Comparison of ENCODE assay signal across 9 cellular contexts in genomic region chr6:37696220-37696840, GRCh38. TPM values are rescaled to one million over a fixed set of nuclear protein-coding genes. Genes with fewer than 3 reads are reported as not detected.
A peak's percentile ranks its signal among the peaks of the same experiment; 100 is the strongest.
DNase-seq lines count a peak whose midpoint lies in the region; ATAC-seq, FAIRE-seq and TF ChIP-seq lines count a peak whose summit lies in the region.
"Had no signal": no experiment of that assay in that cellular context is flagged by ENCODE, and none has a peak within 500 bp of the region (broad histone marks: within the 10 kb centered on the region; RNA-seq: fewer than 3 reads in every experiment).

No MANE protein-coding gene starts in this region.

- peak in 4 of 5 donors; percentile 24 to 51 (median 34) for DNase-seq in CD4-positive, alpha-beta memory T cell
- DNase-seq in LNCaP clone FGC (ENCODE audit: low read depth), result no peak
- DNase-seq in activated T-helper 1 cell treated with Interleukin-2 at 50 U/mL for 16 hours (ENCODE audit: low read depth), result peak; percentile 15
- DNase-seq in germinal center (ENCODE audit: low spot score), result peak; percentile 47
- no peak for DNase-seq in prostate gland (ENCODE audit: low spot score)
- no peak for DNase-seq in COR-L47 (lab: John Stamatoyannopoulos, UW)
- no peak for DNase-seq in urothelium cell line (ENCODE audit: low spot score)

- H3K4me1 ChIP-seq in CD4-positive, alpha-beta memory T cell (ENCODE audit: insufficient read depth, low read length), result peaks cover 17% of the 10 kb centered on the region
- H3K4me1 ChIP-seq in prostate gland (replicated peaks), result peaks cover 4% of the 10 kb centered on the region

- peak overlapping the region; percentile 83 to 96 (median 86) for H3K4me3 Mint-ChIP-seq in CD4-positive, alpha-beta memory T cell

- intact Hi-C loops in CD4-positive, alpha-beta memory T cell (cut with micrococcal nuclease), result loop anchor here (1.0 to 10.0 kb wide), 6 partner anchors 122 to 978 kb away; partner anchors contain the start of genes CCDC167 and ZFAND3
- intact Hi-C loops in prostate gland (cut with DNase I), result loop anchor here (10.0 kb wide), 2 partner anchors 318 to 332 kb away; no protein-coding TSS in a partner anchor

- H3K27me3 ChIP-seq in CD4-positive, alpha-beta memory T cell (ENCODE audit: insufficient read depth, low read length), result peaks cover 14% of the 10 kb centered on the region
- H3K27me3 ChIP-seq in prostate gland (replicated peaks; ENCODE audit: insufficient read depth), result no peaks in the 10 kb centered on the region

- peaks cover 0 to 11% of the 10 kb centered on the region in 2 donors for H3K36me3 Mint-ChIP-seq in CD4-positive, alpha-beta memory T cell

- peak overlapping the region in 6 of 7 donors; percentile 4 to 98 (median 66) for H3K27ac Mint-ChIP-seq in CD4-positive, alpha-beta memory T cell

- H3K27ac ChIP-seq in CD4-positive, alpha-beta memory T cell (ENCODE audit: low read depth, low read length), result no peak overlapping the region
- H3K27ac ChIP-seq in prostate gland, result no peak overlapping the region
- H3K27ac ChIP-seq: neutrophil had no signal

- H3K27me3 Mint-ChIP-seq in CD4-positive, alpha-beta memory T cell, result peaks cover 0 to 6% of the 10 kb centered on the region in 2 donors

- no peaks in the 10 kb centered on the region for H3K36me3 ChIP-seq in CD4-positive, alpha-beta memory T cell (ENCODE audit: insufficient read depth, low read length)
- no peaks in the 10 kb centered on the region for H3K36me3 ChIP-seq in prostate gland
- H3K36me3 ChIP-seq: neutrophil had no signal

- CTCF ChIA-PET in CD4-positive, alpha-beta memory T cell (lab: Charles Lee; ENCODE audit: partially characterized antibody), result no interaction called here

- H3K9me3 Mint-ChIP-seq in CD4-positive, alpha-beta memory T cell, result peaks cover 0 to 11% (median 0%) of the 10 kb centered on the region in 8 donors

- WGBS in prostate gland, result under 1% methylated on average over 52 of the region's 54 CpGs

- H3K4me3 ChIP-seq in CD4-positive, alpha-beta memory T cell (ENCODE audit: low read length in 2 of 2), result peak overlapping the region; percentile 29 to 55
- H3K4me3 ChIP-seq in LNCaP clone FGC (ENCODE audit: low read depth, low read length) (peak overlapping the region; percentile 62), prostate gland (peak overlapping the region; percentile 54 to 65)

- no peak for TF ChIP-seq POLR2A in prostate gland (IDR thresholded peaks at IDR 0.05)

- H3K4me1 Mint-ChIP-seq in CD4-positive, alpha-beta memory T cell, result peaks cover 15 to 67% (median 26%) of the 10 kb centered on the region in 4 donors

- FAIRE-seq in urothelium cell line (lab: Jason Lieb, UNC), result no peak

- no peak for ATAC-seq in HG03439 (IDR thresholded peaks at IDR 0.05; ENCODE audit: unreplicated experiment)

- POLR2A ChIA-PET in CD4-positive, alpha-beta memory T cell (lab: Charles Lee; ENCODE audit: partially characterized antibody), result no interaction called here

- TF ChIP-seq CTCF in LNCaP clone FGC (IDR thresholded peaks at IDR 0.05; ENCODE audit: control insufficient read depth, extremely low read depth, insufficient read depth), result no peak
- TF ChIP-seq CTCF in prostate gland (IDR thresholded peaks at IDR 0.05), result no peak

- no peaks in the 10 kb centered on the region for H3K9me3 ChIP-seq in CD4-positive, alpha-beta memory T cell (ENCODE audit: control insufficient read depth in 1 of 2, low read length in 2 of 2)
- H3K9me3 ChIP-seq in prostate gland, result no peaks in the 10 kb centered on the region
- H3K9me3 ChIP-seq: neutrophil had no signal

RNA-seq across cellular contexts. Expression of gene MDGA1, which starts 1.4 kb away (rescaled TPM):
- total RNA-seq in CD4-positive, alpha-beta memory T cell, result 10 to 100 TPM; 25.7 to 25.9 TPM
- 1 to 10 TPM; 1.2 to 3.7 TPM for polyA plus RNA-seq in CD4-positive, alpha-beta memory T cell
- 10 to 100 TPM in 1 of 2 donors, 1 to 10 TPM in 1; 2.5 to 10.7 TPM for total RNA-seq in prostate gland

Comparison
In these comparisons a context has a peak if more than half of its experiments do, and no peak if none do; other contexts are left out.
1. DNase-seq: peak in CD4-positive, alpha-beta memory T cell (4 of 5), activated T-helper 1 cell treated with Interleukin-2 at 50 U/mL for 16 hours (single experiment) and germinal center (single experiment); none in LNCaP clone FGC (single experiment), prostate gland (single experiment), COR-L47 (single experiment) and urothelium cell line (single experiment).
2. Peak in every context shown above with its lines, with median percentiles within 50 percentile points of each other: H3K4me3 ChIP-seq.